8 cellular contexts compared by ENCODE assay signal in genomic region chr14:22955702-22956575, GRCh38.
DNase-seq lines count a peak whose midpoint lies in the region; ATAC-seq, FAIRE-seq and TF ChIP-seq lines count a peak whose summit lies in the region.

No MANE protein-coding gene starts in this region.

- H2AFZ ChIP-seq in ACC112 (ENCODE audit: low read length, unreplicated experiment) (peak overlapping the region; percentile 94), KMS-11 (ENCODE audit: low read depth) (peak overlapping the region; percentile 93)

- no peaks in the 10 kb centered on the region for H3K9me3 ChIP-seq in mucosa of rectum (ENCODE audit: control insufficient read depth in 2 of 2, low read length in 2 of 2)

- H3K36me3 ChIP-seq in ACC112 (ENCODE audit: insufficient read depth, low read length) (peaks cover 18% of the 10 kb centered on the region), KMS-11 (ENCODE audit: insufficient read depth) (no peaks in the 10 kb centered on the region), mucosa of rectum (ENCODE audit: control insufficient read depth in 2 of 2, insufficient read depth in 2 of 2, low read length in 2 of 2) (peaks cover 6 to 11% of the 10 kb centered on the region in 2 donors)

- DNase-seq in HTR-8/SVneo (ENCODE audit: insufficient read length, low spot score) = no peak
- no peak for DNase-seq in hepatic stellate cell (ENCODE audit: low spot score)
- DNase-seq in NCI-H69 (lab: John Stamatoyannopoulos, UW) = no peak

- no peaks in the 10 kb centered on the region for H4K20me1 ChIP-seq in KMS-11 (ENCODE audit: insufficient read depth)

- H3K4me1 ChIP-seq in ACC112 (ENCODE audit: control insufficient read depth, insufficient read depth, low read length, unreplicated experiment) = peaks cover 10% of the 10 kb centered on the region
- H3K4me1 ChIP-seq in KMS-11 (ENCODE audit: low read depth, poor library complexity, severe bottlenecking) = peaks cover 10% of the 10 kb centered on the region
- peaks cover 2 to 11% of the 10 kb centered on the region in 2 donors for H3K4me1 ChIP-seq in mucosa of rectum (ENCODE audit: control insufficient read depth in 2 of 2, insufficient read depth in 2 of 2, low read length in 2 of 2)

- H3K9ac ChIP-seq in KMS-11 = peak overlapping the region; percentile 93; the same call in 1 of the 2 replicates
- H3K9ac ChIP-seq in mucosa of rectum (ENCODE audit: low read depth in 1 of 2, low read length in 2 of 2) = peak overlapping the region; percentile 91 to 94

- H3K79me2 ChIP-seq in ACC112 (ENCODE audit: control insufficient read depth, insufficient read depth, low read length, unreplicated experiment) (peaks cover 13% of the 10 kb centered on the region), KMS-11 (ENCODE audit: insufficient read depth, low read depth) (no peaks in the 10 kb centered on the region)

- TF ChIP-seq CTCF in KMS-11 (conservative IDR thresholded peaks at IDR 0.05; ENCODE audit: low read depth, low read length) = no peak

- peak overlapping the region; percentile 97 for H3K4me2 ChIP-seq in KMS-11

- H3K27ac ChIP-seq in ACC112 (ENCODE audit: low read depth, low read length) (peak overlapping the region; percentile 87), KMS-11 (peak overlapping the region; percentile 84), cingulate gyrus (ENCODE audit: low read depth, low read length) (peak overlapping the region; percentile 72), mucosa of rectum (ENCODE audit: low read depth in 2 of 2, low read length in 2 of 2) (peak overlapping the region; percentile 93 to 95)

- H3K4me3 ChIP-seq in ACC112 (ENCODE audit: low read depth, low read length) = peak overlapping the region; percentile 84
- H3K4me3 ChIP-seq in KMS-11 (IDR thresholded peaks at IDR 0.05; ENCODE audit: insufficient read depth, low read depth, low read length) = no peak overlapping the region
- peak overlapping the region; percentile 86 to 93 for H3K4me3 ChIP-seq in mucosa of rectum (ENCODE audit: low read length in 2 of 2)

- no peaks in the 10 kb centered on the region for H3K27me3 ChIP-seq in ACC112 (ENCODE audit: insufficient read depth, low read length)
- H3K27me3 ChIP-seq in KMS-11 (ENCODE audit: insufficient read depth, low read depth) = no peaks in the 10 kb centered on the region
- no peaks in the 10 kb centered on the region for H3K27me3 ChIP-seq in mucosa of rectum (ENCODE audit: control insufficient read depth in 2 of 2, insufficient read depth in 2 of 2, low read length in 2 of 2)

- no peak for ATAC-seq in GM18907 (IDR thresholded peaks at IDR 0.05; ENCODE audit: unreplicated experiment)

- FAIRE-seq in HTR-8/SVneo (lab: Jason Lieb, UNC) = no peak
